Comparison of ENCODE assay signal across 1 cellular context in the genomic region with DNA sequence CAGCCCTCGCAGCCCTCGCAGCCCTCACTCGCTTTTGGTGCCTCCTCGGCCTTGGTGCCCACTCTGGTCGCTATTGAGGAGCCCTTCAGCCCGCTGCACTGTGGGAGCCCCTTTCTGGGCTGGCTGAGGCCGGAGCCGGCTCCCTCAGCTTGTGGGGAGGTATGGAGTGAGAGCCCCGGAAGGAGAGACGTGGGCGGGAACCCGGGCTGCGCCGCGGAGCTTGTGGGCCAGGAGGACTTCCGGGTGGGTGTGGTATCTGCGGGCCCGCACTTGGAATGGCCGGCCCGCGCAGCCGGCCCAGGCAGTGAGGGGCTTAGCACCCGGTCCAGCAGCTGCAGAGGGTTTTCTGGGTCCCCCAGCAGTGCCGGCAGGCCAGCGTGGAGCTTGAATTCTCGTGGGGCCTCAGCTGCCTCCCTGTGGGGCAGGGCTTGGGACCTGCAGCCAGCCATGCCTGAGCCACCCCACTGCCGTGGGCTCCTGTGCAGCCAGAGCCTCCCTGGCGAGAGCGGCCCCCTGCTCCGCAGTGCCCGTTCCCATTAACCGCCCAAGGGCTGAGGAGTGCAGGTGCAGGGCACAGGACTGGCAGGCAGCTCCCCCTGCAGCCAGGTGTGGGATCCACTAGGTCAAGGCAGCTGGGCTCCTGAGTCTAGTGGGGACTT.
TF ChIP-seq lines count a peak whose summit lies in the region.

No MANE protein-coding gene starts in this region.

TF ChIP-seq in H1, 55 proteins besides CTCF, POLR2A, EP300 and RAD21:
- TF ChIP-seq MAFK (IDR thresholded peaks at IDR 0.05; ENCODE audit: low read depth, low read length): no peak
- TF ChIP-seq CHD1 (IDR thresholded peaks at IDR 0.05; ENCODE audit: low read depth, low read length): no peak
- no peak for TF ChIP-seq GTF2F1 (IDR thresholded peaks at IDR 0.05; ENCODE audit: borderline replicate concordance, low read depth, low read length)
- TF ChIP-seq RNF2 (IDR thresholded peaks at IDR 0.05; ENCODE audit: borderline replicate concordance, low read depth, low read length, missing control alignments, poor library complexity, severe bottlenecking): no peak
- TF ChIP-seq KDM5A (IDR thresholded peaks at IDR 0.05; ENCODE audit: low read length): no peak
- TF ChIP-seq YY1 (IDR thresholded peaks at IDR 0.05; ENCODE audit: low read depth, low read length): no peak
- TF ChIP-seq ZNF274 (IDR thresholded peaks at IDR 0.05; ENCODE audit: borderline replicate concordance, extremely low read depth, low read length): no peak
